8 cellular contexts compared by ENCODE assay signal in genomic region chr21:31558839-31559367, GRCh38.
DNase-seq lines count a peak whose midpoint lies in the region; ATAC-seq and TF ChIP-seq lines count a peak whose summit lies in the region.

No MANE protein-coding gene starts in this region.

- TF ChIP-seq CTCF in GM10248 (IDR thresholded peaks at IDR 0.05; ENCODE audit: control extremely low read depth, extremely low read depth, low read depth, missing control alignments), result peak; percentile 21
- TF ChIP-seq CTCF in body of pancreas (IDR thresholded peaks at IDR 0.05), result peak in 2 of 7 experiments; percentile 8 to 19

- no peaks in the 10 kb centered on the region for H3K9me3 ChIP-seq in body of pancreas
- no peaks in the 10 kb centered on the region for H3K9me3 ChIP-seq in skeletal muscle satellite cell (replicated peaks; ENCODE audit: low read length)

- H3K27me3 ChIP-seq in body of pancreas (peaks cover 0 to 8% of the 10 kb centered on the region in 2 donors), skeletal muscle satellite cell (ENCODE audit: control insufficient read depth, insufficient read depth, low read length) (peaks cover 45% of the 10 kb centered on the region)

- ATAC-seq in HG02610 (IDR thresholded peaks at IDR 0.05; ENCODE audit: unreplicated experiment) (peak; percentile 71), body of pancreas (peak; percentile 92)

- peaks cover 24% of the 10 kb centered on the region for H3K4me1 ChIP-seq in body of pancreas
- peaks cover 15% of the 10 kb centered on the region for H3K4me1 ChIP-seq in skeletal muscle satellite cell (ENCODE audit: control insufficient read depth, insufficient read depth, low read length)

- 0% methylated on average over 50 of the region's 83 CpGs; no CpG with 5 or more reads in 1 of the 2 donors for WGBS in body of pancreas, 2 donors

- POLR2A ChIA-PET in GM10248 (lab: Yijun Ruan, JAX), result no interaction called here

- DNase-seq in GM10248 (ENCODE audit: extremely low spot score) (peak; percentile 67), NCI-H1417 (lab: John Stamatoyannopoulos, UW) (peak; percentile 97 to 100 (median 100)), T1000 (lab: John Stamatoyannopoulos, UW) (peak; percentile 98), body of pancreas (peak; percentile 67 to 80 (median 78)), HT-29 (ENCODE audit: low spot score) (no peak)

- H3K27ac ChIP-seq in body of pancreas, result peak overlapping the region in 1 of 4 donors; percentile 40

- peak overlapping the region; percentile 88 for H3K4me2 ChIP-seq in skeletal muscle satellite cell (ENCODE audit: low read length)

- H3K4me3 ChIP-seq in body of pancreas (peak overlapping the region in 1 of 2 donors; percentile 48), iPS-11a (ENCODE audit: low read depth, low read length) (peak overlapping the region; percentile 86), skeletal muscle satellite cell (ENCODE audit: low read length) (peak overlapping the region; percentile 83)

- CTCF ChIA-PET in GM10248 (lab: Yijun Ruan, JAX), result interaction anchor here (1.0 to 1.5 kb wide), 2 partner anchors 10 to 12 kb away, joined by 3 read pairs; no protein-coding TSS in a partner anchor

- intact Hi-C loops in body of pancreas (cut with DNase I), result no loop called here

- no peaks in the 10 kb centered on the region for H3K36me3 ChIP-seq in body of pancreas (replicated peaks in 1 of 2; ENCODE audit: insufficient read depth in 1 of 2, low read depth in 2 of 2)
- no peaks in the 10 kb centered on the region for H3K36me3 ChIP-seq in skeletal muscle satellite cell (ENCODE audit: insufficient read depth, low read length)

- TF ChIP-seq POLR2A in body of pancreas (IDR thresholded peaks at IDR 0.05), result no peak

- no peak overlapping the region for H3K9ac ChIP-seq in skeletal muscle satellite cell (ENCODE audit: low read depth, low read length)
